ENCODE assay signal across 9 cellular contexts in genomic region chr2:201909961-201910361, GRCh38.
DNase-seq lines count a peak whose midpoint lies in the region; ATAC-seq and TF ChIP-seq lines count a peak whose summit lies in the region.
"Had no signal": no experiment of that assay in that cellular context is flagged by ENCODE, and none has a peak within 500 bp of the region (broad histone marks: within the 10 kb centered on the region; RNA-seq: fewer than 3 reads in every experiment).

No MANE protein-coding gene starts in this region.

- no peak overlapping the region for H3K9ac ChIP-seq in rectal smooth muscle tissue (ENCODE audit: low read length)

- H3K9me3 ChIP-seq in spleen (no peaks in the 10 kb centered on the region), right atrium auricular region (no peaks in the 10 kb centered on the region)

- no peak for TF ChIP-seq POLR2A in spleen (IDR thresholded peaks at IDR 0.05)

- peak; percentile 81 for DNase-seq in SIG-M5 treated with dmso at 0.1 percent for 504 hours (lab: John Stamatoyannopoulos, UW; ENCODE audit: unreplicated experiment)
- DNase-seq in SIG-M5 (lab: John Stamatoyannopoulos, UW): no peak
- DNase-seq in activated CD8-positive, alpha-beta T cell treated with anti-CD3 and anti-CD28 coated beads for 36 hours: peak; percentile 23
- no peak for DNase-seq in spleen
- no peak for DNase-seq in right atrium auricular region (ENCODE audit: low spot score)
- no peak for DNase-seq in NCI-H1105 treated with DMSO at 0.1 percent for 48 hours (lab: John Stamatoyannopoulos, UW)
- DNase-seq: 8988T had no signal

- H3K27me3 ChIP-seq in rectal smooth muscle tissue (ENCODE audit: control insufficient read depth, insufficient read depth, low read length) (no peaks in the 10 kb centered on the region), spleen (replicated peaks in 1 of 7) (peaks cover 0 to 2% (median 0%) of the 10 kb centered on the region in 7 donors), right atrium auricular region (no peaks in the 10 kb centered on the region)

- ATAC-seq in HG02884 (IDR thresholded peaks at IDR 0.05; ENCODE audit: unreplicated experiment): peak; percentile 45
- ATAC-seq in activated CD8-positive, alpha-beta T cell treated with anti-CD3 and anti-CD28 coated beads for 36 hours: peak; percentile 47

- POLR2A ChIA-PET in activated CD8-positive, alpha-beta T cell treated with anti-CD3 and anti-CD28 coated beads for 36 hours (lab: Charles Lee): no interaction called here

- H3K4me1 ChIP-seq in rectal smooth muscle tissue (ENCODE audit: control insufficient read depth, insufficient read depth, low read length) (peaks cover 6% of the 10 kb centered on the region), spleen (peaks cover 0 to 10% (median 6%) of the 10 kb centered on the region in 6 donors), right atrium auricular region (peaks cover 0 to 4% of the 10 kb centered on the region in 2 donors)

- H3K27me3 Mint-ChIP-seq in activated CD8-positive, alpha-beta T cell treated with anti-CD3 and anti-CD28 coated beads for 36 hours: peaks cover 9% of the 10 kb centered on the region

- H3K36me3 Mint-ChIP-seq in activated CD8-positive, alpha-beta T cell treated with anti-CD3 and anti-CD28 coated beads for 36 hours (ENCODE audit: low read depth): no peaks in the 10 kb centered on the region

- peak overlapping the region; percentile 5 for H3K4me3 ChIP-seq in rectal smooth muscle tissue (ENCODE audit: low read length)
- no peak overlapping the region for H3K4me3 ChIP-seq in spleen
- H3K4me3 ChIP-seq in right atrium auricular region: no peak overlapping the region

- H3K9me3 Mint-ChIP-seq in activated CD8-positive, alpha-beta T cell treated with anti-CD3 and anti-CD28 coated beads for 36 hours: no peaks in the 10 kb centered on the region

- H3K27ac ChIP-seq in rectal smooth muscle tissue (ENCODE audit: low read depth, low read length): no peak overlapping the region
- H3K27ac ChIP-seq in spleen: peak overlapping the region in 2 of 8 donors; percentile 26 to 30
- H3K27ac ChIP-seq in right atrium auricular region: no peak overlapping the region

- H3K36me3 ChIP-seq in rectal smooth muscle tissue (ENCODE audit: control insufficient read depth, insufficient read depth, low read length) (no peaks in the 10 kb centered on the region), spleen (no peaks in the 10 kb centered on the region), right atrium auricular region (no peaks in the 10 kb centered on the region)

- peak overlapping the region; percentile 1 for H3K27ac Mint-ChIP-seq in activated CD8-positive, alpha-beta T cell treated with anti-CD3 and anti-CD28 coated beads for 36 hours

- no peak for TF ChIP-seq CTCF in activated CD8-positive, alpha-beta T cell treated with anti-CD3 and anti-CD28 coated beads for 36 hours (IDR thresholded peaks at IDR 0.05)
- TF ChIP-seq CTCF in spleen (IDR thresholded peaks at IDR 0.05 in 8 of 11, conservative IDR thresholded peaks at IDR 0.05 in 3 of 11) (no peak), right atrium auricular region (IDR thresholded peaks at IDR 0.05) (no peak)

- 20 to 30% (median 21%) methylated on average over 4 of the region's 4 CpGs for WGBS in spleen, 5 donors

- peaks cover 7% of the 10 kb centered on the region for H3K4me1 Mint-ChIP-seq in activated CD8-positive, alpha-beta T cell treated with anti-CD3 and anti-CD28 coated beads for 36 hours (ENCODE audit: low read depth)

- CTCF ChIA-PET in activated CD8-positive, alpha-beta T cell treated with anti-CD3 and anti-CD28 coated beads for 36 hours (lab: Charles Lee): interaction anchor here (0.6 to 1.5 kb wide), 2 partner anchors 11 to 503 kb away, joined by 3 to 4 read pairs; no protein-coding TSS in a partner anchor

- intact Hi-C loops in activated CD8-positive, alpha-beta T cell treated with anti-CD3 and anti-CD28 coated beads for 36 hours (cut with micrococcal nuclease): no loop called here
- intact Hi-C loops in spleen (cut with DNase I; ENCODE audit: low total_unique reads): no loop called here

- no peak overlapping the region for H3K4me3 Mint-ChIP-seq in activated CD8-positive, alpha-beta T cell treated with anti-CD3 and anti-CD28 coated beads for 36 hours

Comparison
In these comparisons a context has a peak if more than half of its experiments do, and no peak if none do; other contexts are left out.
1. DNase-seq: peak in SIG-M5 treated with dmso at 0.1 percent for 504 hours (single experiment) and activated CD8-positive, alpha-beta T cell treated with anti-CD3 and anti-CD28 coated beads for 36 hours (single experiment); none in SIG-M5 (single experiment), spleen (single experiment), right atrium auricular region (single experiment) and NCI-H1105 treated with DMSO at 0.1 percent for 48 hours (single experiment).